Comparison of ENCODE assay signal across 5 cellular contexts in the genomic region with DNA sequence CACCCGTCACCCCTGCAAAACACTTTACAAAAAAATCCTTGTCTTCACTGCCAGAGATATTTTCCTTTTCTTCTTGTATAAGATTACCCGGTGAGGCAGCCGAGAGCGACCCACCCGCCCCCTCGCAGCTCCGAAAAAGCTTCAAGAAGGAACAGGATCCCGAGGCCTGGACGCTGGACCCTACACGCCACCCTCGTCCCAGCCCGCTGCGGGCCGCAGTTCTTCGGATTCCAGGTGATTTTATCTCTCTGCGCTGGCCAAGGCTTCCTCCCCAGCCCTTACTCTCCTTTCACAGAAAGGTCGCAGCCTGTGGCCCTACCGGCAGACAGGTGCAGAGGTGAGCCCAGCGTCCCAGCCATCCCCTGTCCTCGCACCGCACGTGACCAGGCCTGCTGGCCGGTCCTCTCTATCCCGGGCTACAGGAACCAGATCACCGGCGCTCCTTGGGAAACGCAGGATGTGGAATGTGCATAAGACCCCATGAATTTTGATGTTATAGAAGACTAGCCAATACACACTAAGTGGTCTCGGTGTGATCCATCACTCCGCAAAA.
DNase-seq lines count a peak whose midpoint lies in the region; ATAC-seq, FAIRE-seq and TF ChIP-seq lines count a peak whose summit lies in the region.
"Not testable (repeated sequence)": the region's sequence is repeated elsewhere in the genome, so short reads cannot be mapped to it uniquely, and the experiment has no call there.

No MANE protein-coding gene starts in this region.

- ATAC-seq in left ventricle myocardium superior: not testable (repeated sequence)

- not testable (repeated sequence) for H3K9ac ChIP-seq in kidney (ENCODE audit: low read length in 2 of 2)

- intact Hi-C loops in left ventricle myocardium superior (cut with micrococcal nuclease); kidney (cut with DNase I); posterior vena cava (cut with DNase I): not testable (repeated sequence)

- H3K9me3 Mint-ChIP-seq in chondrocyte (ENCODE audit: low read depth) (peaks cover 17% of the 10 kb centered on the region), osteocyte (ENCODE audit: unreplicated experiment) (peaks cover 23% of the 10 kb centered on the region)

- not testable (repeated sequence) for H3K27ac ChIP-seq in kidney (ENCODE audit: low read depth in 2 of 2, low read length in 2 of 2)

- not testable (repeated sequence) for H3K4me3 Mint-ChIP-seq in chondrocyte (ENCODE audit: unreplicated experiment); osteocyte (ENCODE audit: unreplicated experiment)

- H3K9me3 ChIP-seq in kidney (ENCODE audit: control insufficient read depth in 1 of 2, low read length in 2 of 2): not testable (repeated sequence)

- not testable (repeated sequence) for FAIRE-seq in kidney (lab: Jason Lieb, UNC)

- H3K36me3 Mint-ChIP-seq in chondrocyte (ENCODE audit: low read depth); osteocyte (ENCODE audit: unreplicated experiment): not testable (repeated sequence)

- TF ChIP-seq CTCF in chondrocyte (IDR thresholded peaks at IDR 0.05); kidney (IDR thresholded peaks at IDR 0.05; ENCODE audit: borderline replicate concordance, extremely low read depth, insufficient read depth); osteocyte (IDR thresholded peaks at IDR 0.05): not testable (repeated sequence)

- not testable (repeated sequence) for H3K36me3 ChIP-seq in kidney (ENCODE audit: control insufficient read depth in 1 of 2, insufficient read depth in 2 of 2, low read length in 2 of 2)

- not testable (repeated sequence) for H3K27ac Mint-ChIP-seq in chondrocyte (ENCODE audit: unreplicated experiment); osteocyte (ENCODE audit: unreplicated experiment)

- H3K4me3 ChIP-seq in kidney (ENCODE audit: low read length in 2 of 2): not testable (repeated sequence)

- not testable (repeated sequence) for H3K4me1 Mint-ChIP-seq in chondrocyte (ENCODE audit: low read depth); osteocyte (ENCODE audit: unreplicated experiment)

- DNase-seq in chondrocyte (ENCODE audit: low spot score): peak; percentile 96
- peak; percentile 31 for DNase-seq in left ventricle myocardium superior
- DNase-seq in kidney: peak; percentile 76
- DNase-seq in osteocyte (ENCODE audit: extremely low spot score, unreplicated experiment): peak; percentile 88
- peak; percentile 73 for DNase-seq in posterior vena cava (ENCODE audit: low spot score)

- H3K27me3 Mint-ChIP-seq in chondrocyte (ENCODE audit: low read depth); osteocyte (ENCODE audit: unreplicated experiment): not testable (repeated sequence)

- H3K4me1 ChIP-seq in kidney (ENCODE audit: control insufficient read depth in 1 of 2, insufficient read depth in 1 of 2, low read depth in 1 of 2, low read length in 2 of 2): not testable (repeated sequence)

Comparison
In these comparisons a context has a peak if more than half of its experiments do, and no peak if none do; other contexts are left out.
1. DNase-seq: peak in every context shown above with its lines; median percentile 96 in chondrocyte; 88 in osteocyte; 76 in kidney; 73 in posterior vena cava; 31 in left ventricle myocardium superior.